In genomic region chr9:121954477-121955175, GRCh38 we compare ENCODE assay signal across 12 cellular contexts.
DNase-seq lines count a peak whose midpoint lies in the region; ATAC-seq and TF ChIP-seq lines count a peak whose summit lies in the region.
"Had no signal": no experiment of that assay in that cellular context is flagged by ENCODE, and none has a peak within 500 bp of the region (broad histone marks: within the 10 kb centered on the region; RNA-seq: fewer than 3 reads in every experiment).

No MANE protein-coding gene starts in this region.

- no peaks in the 10 kb centered on the region for H3K9me2 ChIP-seq in OCI-LY1 (ENCODE audit: low read depth, low read length)

- H3K4me2 ChIP-seq in OCI-LY1 (ENCODE audit: low read length) (peak overlapping the region; percentile 27; the same call in 1 of the 2 replicates), fibroblast of lung (ENCODE audit: extremely low read depth, insufficient read depth, low read length) (no peak overlapping the region), osteoblast (ENCODE audit: insufficient read depth, low read length) (peak overlapping the region; percentile 14)

- DNase-seq in AG09319 (ENCODE audit: extremely low read depth, low read depth) (peak; percentile 5), fibroblast of lung (ENCODE audit: low read depth in 2 of 2) (peak; percentile 85 to 89), osteoblast (ENCODE audit: insufficient read length, low spot score, missing footprints) (no peak), GM20000 (ENCODE audit: low spot score) (no peak), DMS53 (lab: John Stamatoyannopoulos, UW) (no peak)
- DNase-seq: activated CD8-positive, alpha-beta memory T cell treated with anti-CD3 and anti-CD28 coated beads, Interleukin-2, amount 50 U/mL, for 48 hours; amniotic stem cell; GF-D8; stimulated activated CD4-positive, alpha-beta T cell treated with anti-CD3 and anti-CD28 coated beads, Interleukin-12 subunit alpha, Interleukin-12 subunit beta, amount 100 ng/mL, for 4 hours had no signal

- H3K27me3 ChIP-seq in OCI-LY1 (ENCODE audit: insufficient read depth, low read length): no peaks in the 10 kb centered on the region
- H3K27me3 ChIP-seq in fibroblast of lung (ENCODE audit: control insufficient read depth, insufficient read depth, low read length): no peaks in the 10 kb centered on the region
- no peaks in the 10 kb centered on the region for H3K27me3 ChIP-seq in osteoblast (ENCODE audit: insufficient read depth, low read length)

- H3K36me3 ChIP-seq in OCI-LY1 (ENCODE audit: insufficient read depth, low read length): no peaks in the 10 kb centered on the region
- no peaks in the 10 kb centered on the region for H3K36me3 ChIP-seq in fibroblast of lung (ENCODE audit: control insufficient read depth, insufficient read depth, low read length)
- no peaks in the 10 kb centered on the region for H3K36me3 ChIP-seq in osteoblast (ENCODE audit: insufficient read depth, low read length)

- H3K79me2 ChIP-seq in OCI-LY1 (ENCODE audit: insufficient read depth, low read length) (no peaks in the 10 kb centered on the region), fibroblast of lung (ENCODE audit: control insufficient read depth, insufficient read depth, low read length) (no peaks in the 10 kb centered on the region), osteoblast (ENCODE audit: insufficient read depth, low read length) (no peaks in the 10 kb centered on the region)

- no peak overlapping the region for H2AFZ ChIP-seq in OCI-LY1 (ENCODE audit: low read length)
- H2AFZ ChIP-seq in fibroblast of lung (ENCODE audit: low read length): no peak overlapping the region
- H2AFZ ChIP-seq in osteoblast (ENCODE audit: low read length): no peak overlapping the region

- H3K9ac ChIP-seq in OCI-LY1 (ENCODE audit: low read length): peak overlapping the region; percentile 59
- no peak overlapping the region for H3K9ac ChIP-seq in fibroblast of lung (ENCODE audit: insufficient read depth, low read length)

- H3F3A ChIP-seq in OCI-LY1 (ENCODE audit: insufficient read depth, low read length): peaks cover 5% of the 10 kb centered on the region; the same call in 1 of the 2 replicates

- no peak for ATAC-seq in HG02763 (IDR thresholded peaks at IDR 0.05; ENCODE audit: unreplicated experiment)
- no peak for ATAC-seq in activated CD4-positive, CD25-positive, alpha-beta regulatory T cell treated with anti-CD3 and anti-CD28 coated beads, Interleukin-2, amount 50 U/mL, for 24 hours

- H3K27ac ChIP-seq in OCI-LY1 (ENCODE audit: low read depth, low read length, poor library complexity, severe bottlenecking) (peak overlapping the region; percentile 92), fibroblast of lung (ENCODE audit: insufficient read depth, low read length) (no peak overlapping the region), osteoblast (ENCODE audit: low read depth, low read length) (no peak overlapping the region)

- H3K4me3 ChIP-seq in OCI-LY1 (ENCODE audit: low read depth, low read length, poor library complexity, severe bottlenecking) (no peak overlapping the region), fibroblast of lung (replicated peaks in 1 of 4; ENCODE audit: control extremely low read depth in 1 of 4, insufficient read depth in 1 of 4, low read depth in 3 of 4, low read length in 4 of 4) (no peak overlapping the region), osteoblast (ENCODE audit: insufficient read depth, low read length) (no peak overlapping the region)

- H3K4me1 ChIP-seq in OCI-LY1 (ENCODE audit: insufficient read depth, low read length, severe bottlenecking) (peaks cover 85% of the 10 kb centered on the region), fibroblast of lung (ENCODE audit: control insufficient read depth, extremely low read depth, insufficient read depth, low read length) (no peaks in the 10 kb centered on the region), osteoblast (ENCODE audit: insufficient read depth, low read length) (peaks cover 17% of the 10 kb centered on the region)

- H4K20me1 ChIP-seq in OCI-LY1 (ENCODE audit: insufficient read depth, low read length) (no peaks in the 10 kb centered on the region), fibroblast of lung (ENCODE audit: control insufficient read depth, extremely low read depth, insufficient read depth, low read length) (no peaks in the 10 kb centered on the region), osteoblast (ENCODE audit: insufficient read depth, low read length) (no peaks in the 10 kb centered on the region)

- no peaks in the 10 kb centered on the region for H3K9me3 ChIP-seq in OCI-LY1 (ENCODE audit: low read length)
- no peaks in the 10 kb centered on the region for H3K9me3 ChIP-seq in fibroblast of lung (ENCODE audit: control insufficient read depth, insufficient read depth, low read depth, low read length)
- H3K9me3 ChIP-seq in osteoblast (ENCODE audit: low read depth, low read length): no peaks in the 10 kb centered on the region

- TF ChIP-seq CTCF in AG09319 (IDR thresholded peaks at IDR 0.05; ENCODE audit: low read depth, low read length) (no peak), OCI-LY1 (IDR thresholded peaks at IDR 0.05; ENCODE audit: low read length) (no peak), fibroblast of lung (conservative IDR thresholded peaks at IDR 0.05 in 1 of 2, IDR thresholded peaks at IDR 0.05 in 1 of 2; ENCODE audit: low read depth in 1 of 2, low read length in 2 of 2) (no peak), osteoblast (IDR thresholded peaks at IDR 0.05; ENCODE audit: extremely low read depth, low read depth, low read length) (no peak), GM20000 (IDR thresholded peaks at IDR 0.05; ENCODE audit: extremely low read depth, missing control alignments) (no peak)

Comparison
In these comparisons a context has a peak if more than half of its experiments do, and no peak if none do; other contexts are left out.
1. DNase-seq: peak in AG09319 (single experiment) and fibroblast of lung (2 of 2); none in osteoblast (single experiment), GM20000 (single experiment) and DMS53 (single experiment).